ENCODE assay signal across 14 cellular contexts in the genomic region with DNA sequence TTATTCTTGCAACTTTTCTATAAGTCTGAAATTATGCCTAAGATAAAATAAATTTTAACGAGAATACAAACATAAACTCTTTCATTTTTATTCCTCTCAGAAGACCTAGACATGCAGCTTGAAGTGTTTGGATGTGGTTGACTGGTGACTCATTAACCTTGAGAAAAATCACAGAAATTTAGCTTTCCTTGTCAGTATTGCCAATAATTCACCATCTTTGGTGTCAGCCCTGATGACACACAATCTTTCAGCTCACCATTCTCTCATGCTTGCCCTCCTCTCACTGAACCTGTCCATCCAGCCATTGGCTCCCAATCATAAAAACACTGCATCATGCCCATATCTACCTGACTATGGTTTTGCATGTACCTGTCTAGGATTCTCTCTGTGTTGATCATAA. TPM values are rescaled to one million over a fixed set of nuclear protein-coding genes. Genes with fewer than 3 reads are reported as not detected.
DNase-seq lines count a peak whose midpoint lies in the region; ATAC-seq, FAIRE-seq and TF ChIP-seq lines count a peak whose summit lies in the region.
"Had no signal": no experiment of that assay in that cellular context is flagged by ENCODE, and none has a peak within 500 bp of the region (broad histone marks: within the 10 kb centered on the region; RNA-seq: fewer than 3 reads in every experiment).

No MANE protein-coding gene starts in this region.

- no peak for TF ChIP-seq CTCF in chondrocyte (IDR thresholded peaks at IDR 0.05)

- DNase-seq in Daoy (ENCODE audit: low read depth) (peak; percentile 57), RCC 7860 (ENCODE audit: low spot score) (peak; percentile 16), chondrocyte (ENCODE audit: low spot score) (no peak), kidney glomerular epithelial cell (lab: John Stamatoyannopoulos, UW) (peak; percentile 30), Ammon's horn (ENCODE audit: low spot score) (no peak), posterior vena cava (ENCODE audit: low spot score) (no peak), H4 (ENCODE audit: low spot score) (no peak)
- DNase-seq: CD8-positive, alpha-beta memory T cell; NCI-H1105 treated with DMSO at 0.1 percent for 48 hours; NCI-H187; NCI-H2171; Peyer's patch; SIG-M5 had no signal

- H3K4me3 Mint-ChIP-seq in chondrocyte (ENCODE audit: unreplicated experiment): no peak overlapping the region
- H3K4me3 Mint-ChIP-seq: CD8-positive, alpha-beta memory T cell had no signal

- no peak for FAIRE-seq in RCC 7860 (lab: Jason Lieb, UNC)

- no peak for ATAC-seq in HG02852 (IDR thresholded peaks at IDR 0.05; ENCODE audit: unreplicated experiment)

- intact Hi-C loops in posterior vena cava (cut with DNase I): no loop called here

- no peaks in the 10 kb centered on the region for H3K36me3 Mint-ChIP-seq in chondrocyte (ENCODE audit: low read depth)
- H3K36me3 Mint-ChIP-seq: CD8-positive, alpha-beta memory T cell had no signal

- peak overlapping the region; percentile 35 for H3K27ac Mint-ChIP-seq in chondrocyte (ENCODE audit: unreplicated experiment)
- H3K27ac Mint-ChIP-seq: CD8-positive, alpha-beta memory T cell had no signal

- H3K4me1 Mint-ChIP-seq in chondrocyte (ENCODE audit: low read depth): peaks cover 47% of the 10 kb centered on the region
- H3K4me1 Mint-ChIP-seq: CD8-positive, alpha-beta memory T cell had no signal

- H3K27me3 Mint-ChIP-seq in chondrocyte (ENCODE audit: low read depth): no peaks in the 10 kb centered on the region

- H3K9me3 Mint-ChIP-seq in chondrocyte (ENCODE audit: low read depth): peaks cover 6% of the 10 kb centered on the region

RNA-seq across cellular contexts. Expression of a gene that starts 22.6 kb away (rescaled TPM):
- 0.97 and 1.0 TPM in 2 replicates for total RNA-seq in Daoy (2014; rRNA removed; shearing (Covaris generic))
- total RNA-seq in chondrocyte (4.6 to 6.1 TPM (median 5.4 TPM) in 3 replicates), posterior vena cava (100 to 1,000 TPM in 1 of 2 donors, 10 to 100 TPM in 1; 57.0 to 151 TPM)
- total RNA-seq in H4 (2014; rRNA removed; shearing (Covaris generic)): 0.33 TPM in 1 of 2 replicates, not detected in the other

Comparison
In these comparisons a context has a peak if more than half of its experiments do, and no peak if none do; other contexts are left out.
1. DNase-seq: peak in Daoy (single experiment), RCC 7860 (single experiment) and kidney glomerular epithelial cell (single experiment); none in chondrocyte (single experiment), Ammon's horn (single experiment), posterior vena cava (single experiment) and H4 (single experiment).